17 cellular contexts compared by ENCODE assay signal in genomic region chr2:195937173-195937572, GRCh38.
DNase-seq lines count a peak whose midpoint lies in the region; ATAC-seq, FAIRE-seq and TF ChIP-seq lines count a peak whose summit lies in the region.
"Had no signal": no experiment of that assay in that cellular context is flagged by ENCODE, and none has a peak within 500 bp of the region (broad histone marks: within the 10 kb centered on the region; RNA-seq: fewer than 3 reads in every experiment).

No MANE protein-coding gene starts in this region.

- no peaks in the 10 kb centered on the region for H3K36me3 ChIP-seq in GM23248 (ENCODE audit: low read depth)
- no peaks in the 10 kb centered on the region for H3K36me3 ChIP-seq in kidney (ENCODE audit: control insufficient read depth in 1 of 2, insufficient read depth in 2 of 2, low read length in 2 of 2)
- no peaks in the 10 kb centered on the region for H3K36me3 ChIP-seq in small intestine (ENCODE audit: control insufficient read depth in 2 of 2, insufficient read depth in 2 of 2, low read length in 2 of 2)
- H3K36me3 ChIP-seq: BLaER1, HAP-1 had no signal

- H3K4me3 ChIP-seq in GM23248 (no peak overlapping the region), kidney (ENCODE audit: low read length in 2 of 2) (no peak overlapping the region), small intestine (ENCODE audit: low read depth in 1 of 2, low read length in 2 of 2) (no peak overlapping the region)
- H3K4me3 ChIP-seq: BLaER1, HAP-1 had no signal

- H3K4me1 Mint-ChIP-seq in chondrocyte (ENCODE audit: low read depth) = no peaks in the 10 kb centered on the region
- H3K4me1 Mint-ChIP-seq: CD8-positive, alpha-beta memory T cell had no signal

- no peak for DNase-seq in GM23248
- DNase-seq in OCI-M1 (lab: John Stamatoyannopoulos, UW) = peak; percentile 37
- DNase-seq in kidney = no peak
- DNase-seq in small intestine = peak; percentile 82
- DNase-seq in chondrocyte (ENCODE audit: low spot score) = no peak
- DNase-seq: 8988T; AML-193; Caco-2; CD8-positive, alpha-beta memory T cell; DMS53; GF-D8 had no signal

- H4K20me1 ChIP-seq in GM23248 (ENCODE audit: insufficient read depth) = no peaks in the 10 kb centered on the region
- H4K20me1 ChIP-seq: BLaER1 had no signal

- peak overlapping the region; percentile 60 for H2AFZ ChIP-seq in GM23248

- no peaks in the 10 kb centered on the region for H3K9me3 ChIP-seq in GM23248 (ENCODE audit: low read depth)
- H3K9me3 ChIP-seq in kidney (ENCODE audit: control insufficient read depth in 1 of 2, low read length in 2 of 2) = no peaks in the 10 kb centered on the region
- H3K9me3 ChIP-seq in small intestine (ENCODE audit: control insufficient read depth, low read depth) = no peaks in the 10 kb centered on the region
- H3K9me3 ChIP-seq: Caco-2, HAP-1 had no signal

- ATAC-seq in GM18498 (IDR thresholded peaks at IDR 0.05; ENCODE audit: unreplicated experiment) = no peak
- ATAC-seq in GM18519 (IDR thresholded peaks at IDR 0.05; ENCODE audit: low FRiP score, unreplicated experiment) = no peak
- ATAC-seq: HepG2 had no signal

- H3K27me3 Mint-ChIP-seq in chondrocyte (ENCODE audit: low read depth) = peaks cover 22% of the 10 kb centered on the region

- H3F3A ChIP-seq in GM23248 (ENCODE audit: insufficient read depth) = no peaks in the 10 kb centered on the region

- H3K27ac ChIP-seq in GM23248 = no peak overlapping the region
- H3K27ac ChIP-seq in kidney (ENCODE audit: low read depth in 2 of 2, low read length in 2 of 2) = no peak overlapping the region
- H3K27ac ChIP-seq in small intestine (ENCODE audit: low read depth in 1 of 2, low read length in 1 of 2) = no peak overlapping the region
- H3K27ac ChIP-seq: BLaER1 had no signal

- intact Hi-C loops in kidney (cut with DNase I) = no loop called here

- in situ Hi-C loops in GM23248 (cut with MboI) = no loop called here

- H3K79me2 ChIP-seq in GM23248 (ENCODE audit: insufficient read depth) = no peaks in the 10 kb centered on the region

- peaks cover 8% of the 10 kb centered on the region; the same call in 1 of the 2 replicates for H3K4me1 ChIP-seq in GM23248 (ENCODE audit: insufficient read depth)
- no peaks in the 10 kb centered on the region for H3K4me1 ChIP-seq in kidney (ENCODE audit: control insufficient read depth in 1 of 2, insufficient read depth in 1 of 2, low read depth in 1 of 2, low read length in 2 of 2)
- no peaks in the 10 kb centered on the region for H3K4me1 ChIP-seq in small intestine (ENCODE audit: control insufficient read depth in 2 of 2, insufficient read depth in 1 of 2, low read depth in 1 of 2, low read length in 1 of 2)
- H3K4me1 ChIP-seq: BLaER1, Caco-2, HAP-1 had no signal

- TF ChIP-seq CTCF in kidney (IDR thresholded peaks at IDR 0.05; ENCODE audit: borderline replicate concordance, extremely low read depth, insufficient read depth) (no peak), chondrocyte (IDR thresholded peaks at IDR 0.05) (no peak)

- no peak overlapping the region for H3K27ac Mint-ChIP-seq in chondrocyte (ENCODE audit: unreplicated experiment)
- H3K27ac Mint-ChIP-seq: CD8-positive, alpha-beta memory T cell had no signal

- H3K9ac ChIP-seq in GM23248 = no peak overlapping the region
- no peak overlapping the region for H3K9ac ChIP-seq in kidney (ENCODE audit: low read length in 2 of 2)
- H3K9ac ChIP-seq: BLaER1 had no signal

- no peaks in the 10 kb centered on the region for H3K9me2 ChIP-seq in GM23248 (ENCODE audit: insufficient read depth)

- H3K4me2 ChIP-seq in GM23248 (ENCODE audit: unreplicated experiment) = no peak overlapping the region
- H3K4me2 ChIP-seq: BLaER1 had no signal

- FAIRE-seq in kidney (lab: Jason Lieb, UNC) = peak; percentile 6
- no peak for FAIRE-seq in small intestine (lab: Jason Lieb, UNC)
- FAIRE-seq: H1, HepG2 had no signal

- no peak overlapping the region for H3K4me3 Mint-ChIP-seq in chondrocyte (ENCODE audit: unreplicated experiment)
- H3K4me3 Mint-ChIP-seq: CD8-positive, alpha-beta memory T cell had no signal

- no peaks in the 10 kb centered on the region for H3K27me3 ChIP-seq in GM23248 (replicated peaks; ENCODE audit: insufficient read depth)
- H3K27me3 ChIP-seq in small intestine (ENCODE audit: control insufficient read depth in 2 of 2, insufficient read depth in 2 of 2, low read length in 2 of 2) = no peaks in the 10 kb centered on the region
- H3K27me3 ChIP-seq: BLaER1 had no signal

- H3K9me3 Mint-ChIP-seq in chondrocyte (ENCODE audit: low read depth) = peaks cover 3% of the 10 kb centered on the region

- peaks cover 2% of the 10 kb centered on the region for H3K36me3 Mint-ChIP-seq in chondrocyte (ENCODE audit: low read depth)
- H3K36me3 Mint-ChIP-seq: CD8-positive, alpha-beta memory T cell had no signal

Comparison
In these comparisons a context has a peak if more than half of its experiments do, and no peak if none do; other contexts are left out.
1. DNase-seq: peak in OCI-M1 (single experiment) and small intestine (single experiment); none in GM23248 (single experiment), kidney (single experiment) and chondrocyte (single experiment).